In the genomic region with DNA sequence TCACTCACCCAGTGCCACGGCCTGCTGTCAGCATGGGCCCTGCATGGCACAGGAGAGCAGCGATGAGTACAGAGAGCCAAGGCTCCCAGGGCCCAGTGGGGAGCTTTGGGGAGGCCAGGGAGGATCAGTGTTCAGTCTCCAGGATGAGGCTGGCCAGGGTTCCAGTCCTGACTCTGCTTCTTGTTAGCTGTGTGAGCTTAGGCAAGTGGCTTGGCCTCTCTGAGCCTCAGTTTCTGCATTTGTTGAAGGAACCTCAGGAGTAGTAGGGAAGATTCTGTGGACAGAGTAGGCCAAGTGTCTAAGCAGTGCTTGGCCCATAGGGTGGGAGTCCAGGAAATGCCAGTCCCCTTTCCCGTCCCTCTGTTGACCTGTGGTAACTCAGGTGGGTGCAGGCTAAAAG, we compare ENCODE assay signal across 12 cellular contexts. TPM values are rescaled to one million over a fixed set of nuclear protein-coding genes. Genes with fewer than 3 reads are reported as not detected.
DNase-seq lines count a peak whose midpoint lies in the region; ATAC-seq and TF ChIP-seq lines count a peak whose summit lies in the region.
"Had no signal": no experiment of that assay in that cellular context is flagged by ENCODE, and none has a peak within 500 bp of the region (broad histone marks: within the 10 kb centered on the region; RNA-seq: fewer than 3 reads in every experiment).

No MANE protein-coding gene starts in this region.

- no peaks in the 10 kb centered on the region; the same call in 1 of the 2 replicates for H3K27me3 Mint-ChIP-seq in HFFc6 (ENCODE audit: insufficient read depth)
- H3K27me3 Mint-ChIP-seq in mesothelial cell of epicardium (ENCODE audit: low read depth), result no peaks in the 10 kb centered on the region
- H3K27me3 Mint-ChIP-seq in activated T-helper 17 cell treated with anti-CD3 and anti-CD28 coated beads, Interleukin-2, amount 50 U/mL, for 72 hours, result no peaks in the 10 kb centered on the region
- H3K27me3 Mint-ChIP-seq: CD4-positive, alpha-beta memory T cell; naive B cell had no signal

- H3K4me3 ChIP-seq in colonic mucosa (no peak overlapping the region), suprapubic skin (no peak overlapping the region)

- H3K9me3 ChIP-seq in colonic mucosa (no peaks in the 10 kb centered on the region), suprapubic skin (no peaks in the 10 kb centered on the region)

- intact Hi-C loops in colonic mucosa (cut with DNase I), result no loop called here

- H3K27me3 ChIP-seq in colonic mucosa, result no peaks in the 10 kb centered on the region
- H3K27me3 ChIP-seq in suprapubic skin, result no peaks in the 10 kb centered on the region

- no peak for DNase-seq in HFFc6
- DNase-seq in colonic mucosa, result no peak
- DNase-seq in mesothelial cell of epicardium (ENCODE audit: low spot score in 2 of 2, unreplicated experiment in 2 of 2), result no peak
- DNase-seq in suprapubic skin (ENCODE audit: low spot score in 2 of 2), result no peak
- no peak for DNase-seq in OCI-M1 (lab: John Stamatoyannopoulos, UW)
- DNase-seq: activated CD4-positive, alpha-beta T cell treated with anti-CD3 and anti-CD28 coated beads for 1 hour; activated T-cell treated with anti-CD3 and anti-CD28 coated beads, Interleukin-2, amount 50 U/mL, for 72 hours; CD4-positive, alpha-beta memory T cell; naive B cell had no signal

- no peaks in the 10 kb centered on the region for H3K36me3 ChIP-seq in colonic mucosa
- H3K36me3 ChIP-seq in suprapubic skin, result no peaks in the 10 kb centered on the region

- WGBS in suprapubic skin, result 96% methylated on average over 2 of the region's 3 CpGs

- H3K4me3 Mint-ChIP-seq in HFFc6, result 0 out of 2 replicates have a peak overlapping the region, but pooled peaks have one; percentile 51
- H3K4me3 Mint-ChIP-seq in mesothelial cell of epicardium, result no peak overlapping the region
- no peak overlapping the region for H3K4me3 Mint-ChIP-seq in activated T-helper 17 cell treated with anti-CD3 and anti-CD28 coated beads, Interleukin-2, amount 50 U/mL, for 72 hours
- H3K4me3 Mint-ChIP-seq: activated T-cell treated with anti-CD3 and anti-CD28 coated beads, Interleukin-2, amount 50 U/mL, for 72 hours; CD4-positive, alpha-beta memory T cell had no signal

- no peaks in the 10 kb centered on the region for H3K9me3 Mint-ChIP-seq in HFFc6
- no peaks in the 10 kb centered on the region for H3K9me3 Mint-ChIP-seq in mesothelial cell of epicardium
- H3K9me3 Mint-ChIP-seq in activated T-helper 17 cell treated with anti-CD3 and anti-CD28 coated beads, Interleukin-2, amount 50 U/mL, for 72 hours, result no peaks in the 10 kb centered on the region
- H3K9me3 Mint-ChIP-seq: activated T-cell treated with anti-CD3 and anti-CD28 coated beads, Interleukin-2, amount 50 U/mL, for 72 hours; CD4-positive, alpha-beta memory T cell; naive B cell had no signal

- no peak for TF ChIP-seq EP300 in suprapubic skin (IDR thresholded peaks at IDR 0.05)

- H3K4me1 ChIP-seq in colonic mucosa (peaks cover 3% of the 10 kb centered on the region), suprapubic skin (peaks cover 61% of the 10 kb centered on the region)

- H3K27ac Mint-ChIP-seq in HFFc6, result no peak overlapping the region
- H3K27ac Mint-ChIP-seq in mesothelial cell of epicardium, result peak overlapping the region; percentile 86
- H3K27ac Mint-ChIP-seq in activated T-helper 17 cell treated with anti-CD3 and anti-CD28 coated beads, Interleukin-2, amount 50 U/mL, for 72 hours, result no peak overlapping the region
- H3K27ac Mint-ChIP-seq: activated T-cell treated with anti-CD3 and anti-CD28 coated beads, Interleukin-2, amount 50 U/mL, for 72 hours had no signal

- H3K27ac ChIP-seq in colonic mucosa, result peak overlapping the region; percentile 60
- peak overlapping the region; percentile 90 for H3K27ac ChIP-seq in suprapubic skin

- H3K4me1 Mint-ChIP-seq in HFFc6 (ENCODE audit: low read depth) (peaks cover 44% of the 10 kb centered on the region), mesothelial cell of epicardium (peaks cover 12% of the 10 kb centered on the region)
- H3K4me1 Mint-ChIP-seq in activated T-helper 17 cell treated with anti-CD3 and anti-CD28 coated beads, Interleukin-2, amount 50 U/mL, for 72 hours, result no peaks in the 10 kb centered on the region

- peak overlapping the region in 1 of 2 donors; percentile 31 for H3K9ac ChIP-seq in colonic mucosa (ENCODE audit: low read depth in 2 of 2, low read length in 2 of 2)

- ATAC-seq in activated T-helper 17 cell treated with anti-CD3 and anti-CD28 coated beads, Interleukin-2, amount 50 U/mL, for 72 hours (replicated peaks), result no peak
- ATAC-seq in HG02678 (IDR thresholded peaks at IDR 0.05; ENCODE audit: unreplicated experiment) (no peak), GM18867 (IDR thresholded peaks at IDR 0.05; ENCODE audit: unreplicated experiment) (no peak)
- ATAC-seq: activated T-cell treated with anti-CD3 and anti-CD28 coated beads, Interleukin-2, amount 50 U/mL, for 72 hours had no signal

- TF ChIP-seq POLR2A in suprapubic skin (IDR thresholded peaks at IDR 0.05), result no peak

- TF ChIP-seq CTCF in HFFc6 (IDR thresholded peaks at IDR 0.05) (no peak), colonic mucosa (IDR thresholded peaks at IDR 0.05) (no peak), mesothelial cell of epicardium (IDR thresholded peaks at IDR 0.05; ENCODE audit: unreplicated experiment) (no peak), suprapubic skin (IDR thresholded peaks at IDR 0.05) (no peak)

- H3K36me3 Mint-ChIP-seq in HFFc6 (ENCODE audit: low read depth), result peaks cover 8% of the 10 kb centered on the region
- H3K36me3 Mint-ChIP-seq in mesothelial cell of epicardium, result no peaks in the 10 kb centered on the region
- H3K36me3 Mint-ChIP-seq in activated T-helper 17 cell treated with anti-CD3 and anti-CD28 coated beads, Interleukin-2, amount 50 U/mL, for 72 hours (ENCODE audit: low read depth), result no peaks in the 10 kb centered on the region
- H3K36me3 Mint-ChIP-seq: CD4-positive, alpha-beta memory T cell; naive B cell had no signal

RNA-seq across cellular contexts. Expression of a gene that starts 39.5 kb away (rescaled TPM):
- 100 to 1,000 TPM; 240 to 276 (median 258) TPM for total RNA-seq in HFFc6 (2021; fragmentation: NEBNext Ultra II Directional; extraction: Animal tissue kit (Norgen Biotek cat#: 25700))
- 100 to 1,000 TPM; 173 to 191 TPM for total RNA-seq in colonic mucosa
- total RNA-seq in mesothelial cell of epicardium, result 107 to 110 TPM (median 109 TPM) in 3 replicates
- total RNA-seq in suprapubic skin, result 100 to 1,000 TPM in 1 of 4 donors, 10 to 100 TPM in 3; 81.2 to 106 (median 91.8) TPM
- 10 to 100 TPM; 34.0 to 35.7 TPM for total RNA-seq in activated T-helper 17 cell treated with anti-CD3 and anti-CD28 coated beads, Interleukin-2, amount 50 U/mL, for 72 hours
